ENCODE assay signal across 5 cellular contexts in the genomic region with DNA sequence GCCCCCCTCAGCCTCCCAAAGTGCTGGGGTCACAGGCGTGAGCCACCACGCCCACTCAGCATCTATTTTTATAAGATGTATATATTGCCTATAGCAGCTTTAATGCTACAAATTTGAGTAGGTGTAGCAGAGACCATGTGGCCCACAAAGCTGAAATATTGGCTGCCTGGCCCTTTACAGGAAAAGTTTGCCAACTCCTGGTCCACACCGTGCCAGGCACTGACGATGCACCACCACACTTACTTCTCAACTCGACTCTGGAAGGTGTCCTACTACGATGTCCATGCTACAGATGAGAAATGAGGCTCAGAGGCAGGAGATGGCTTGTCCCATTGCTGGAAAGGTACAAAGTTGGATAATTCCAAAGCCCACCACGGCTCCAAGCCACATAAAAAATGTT.
"Had no signal": no experiment of that assay in that cellular context is flagged by ENCODE, and none has a peak within 500 bp of the region (broad histone marks: within the 10 kb centered on the region; RNA-seq: fewer than 3 reads in every experiment).

No MANE protein-coding gene starts in this region.

- H3K27ac ChIP-seq: HL-60 had no signal

- DNase-seq: H9, HCEC 1CT, IMR-90 had no signal

- H3K4me3 ChIP-seq: GM23338 had no signal
